8 cellular contexts compared by ENCODE assay signal in genomic region chr7:151028131-151028947, GRCh38.
A peak's percentile ranks its signal among the peaks of the same experiment; 100 is the strongest.
DNase-seq lines count a peak whose midpoint lies in the region; ATAC-seq lines count a peak whose summit lies in the region.

TSS of gene ABCB8 (plus strand) at chr7:151028450. CDS start at chr7:151028516, 66 bp downstream.

- ATAC-seq in GM19043 (IDR thresholded peaks at IDR 0.05; ENCODE audit: low read depth, unreplicated experiment) (peak; percentile 93), HG03378 (IDR thresholded peaks at IDR 0.05; ENCODE audit: unreplicated experiment) (peak; percentile 94)
- peak; percentile 94 to 95 for ATAC-seq in activated CD4-positive, CD25-positive, alpha-beta regulatory T cell treated with anti-CD3 and anti-CD28 coated beads, Interleukin-2, amount 50 U/mL, for 24 hours

- DNase-seq in Ammon's horn (ENCODE audit: low spot score) (peak; percentile 98), NCI-H446 treated with DMSO at 0.1 percent for 48 hours (lab: John Stamatoyannopoulos, UW) (peak; percentile 96), cerebellar cortex (ENCODE audit: low spot score) (peak; percentile 99), iris pigment epithelial cell (ENCODE audit: low read depth) (peak; percentile 99)
- DNase-seq in stimulated activated CD4-positive, alpha-beta T cell treated with anti-CD3 and anti-CD28 coated beads, Interleukin-12 subunit alpha, Interleukin-12 subunit beta, amount 100 ng/mL, for 4 hours = peak; percentile 93

Comparison
In these comparisons a context has a peak if more than half of its experiments do, and no peak if none do; other contexts are left out.
1. Peak in every context shown above with its lines: DNase-seq and ATAC-seq.